In genomic region chr3:150920236-150920635, GRCh38 we compare ENCODE assay signal across 24 cellular contexts. TPM values are rescaled to one million over a fixed set of nuclear protein-coding genes. Genes with fewer than 3 reads are reported as not detected.
DNase-seq lines count a peak whose midpoint lies in the region; ATAC-seq and TF ChIP-seq lines count a peak whose summit lies in the region.
"Had no signal": no experiment of that assay in that cellular context is flagged by ENCODE, and none has a peak within 500 bp of the region (broad histone marks: within the 10 kb centered on the region; RNA-seq: fewer than 3 reads in every experiment).

No MANE protein-coding gene starts in this region.

- TF ChIP-seq CTCF in HFFc6 (IDR thresholded peaks at IDR 0.05) (no peak), choroid plexus epithelial cell (conservative IDR thresholded peaks at IDR 0.05; ENCODE audit: low read depth, low read length) (no peak)

- peak; percentile 26 for DNase-seq in HFFc6
- peak; percentile 10 for DNase-seq in RPMI7951 (ENCODE audit: low read depth)
- DNase-seq in choroid plexus epithelial cell (ENCODE audit: low read depth) = peak; percentile 4
- peak; percentile 1 for DNase-seq in kidney tubule cell (ENCODE audit: low spot score)
- no peak for DNase-seq in D341Med (ENCODE audit: low spot score)
- no peak for DNase-seq in effector memory CD8-positive, alpha-beta T cell
- DNase-seq: C1 segment of cervical spinal cord; CD4-positive, alpha-beta memory T cell; COR-L47; KBM-7; NCI-H1048; NCI-H1417; NCI-H1694; NCI-H2081; NCI-H226; NCI-H510A; NCI-H69; SIG-M5; SW 1271 had no signal

- H3K4me3 ChIP-seq in choroid plexus epithelial cell (ENCODE audit: low read depth, low read length) = no peak overlapping the region
- H3K4me3 ChIP-seq: A549, SK-N-MC had no signal

- no peak overlapping the region for H3K27ac Mint-ChIP-seq in HFFc6
- no peak overlapping the region for H3K27ac Mint-ChIP-seq in effector memory CD8-positive, alpha-beta T cell
- H3K27ac Mint-ChIP-seq: CD4-positive, alpha-beta memory T cell had no signal

- peaks cover 21% of the 10 kb centered on the region; the same call in 1 of the 2 replicates for H3K27me3 Mint-ChIP-seq in HFFc6 (ENCODE audit: insufficient read depth)
- peaks cover 45 to 81% of the 10 kb centered on the region in 2 donors for H3K27me3 Mint-ChIP-seq in effector memory CD8-positive, alpha-beta T cell

- no peak overlapping the region for H3K4me3 Mint-ChIP-seq in HFFc6
- no peak overlapping the region for H3K4me3 Mint-ChIP-seq in effector memory CD8-positive, alpha-beta T cell
- H3K4me3 Mint-ChIP-seq: CD4-positive, alpha-beta memory T cell had no signal

- no peaks in the 10 kb centered on the region for H3K36me3 Mint-ChIP-seq in HFFc6 (ENCODE audit: low read depth)
- no peaks in the 10 kb centered on the region for H3K36me3 Mint-ChIP-seq in effector memory CD8-positive, alpha-beta T cell (ENCODE audit: insufficient read depth)
- H3K36me3 Mint-ChIP-seq: CD4-positive, alpha-beta memory T cell had no signal

- no peaks in the 10 kb centered on the region for H3K9me3 Mint-ChIP-seq in HFFc6
- no peaks in the 10 kb centered on the region for H3K9me3 Mint-ChIP-seq in effector memory CD8-positive, alpha-beta T cell
- H3K9me3 Mint-ChIP-seq: CD4-positive, alpha-beta memory T cell had no signal

- H3K4me1 Mint-ChIP-seq in HFFc6 (ENCODE audit: low read depth) = peaks cover 5% of the 10 kb centered on the region; the same call in 1 of the 2 replicates
- H3K4me1 Mint-ChIP-seq in effector memory CD8-positive, alpha-beta T cell (ENCODE audit: low read depth in 2 of 2) = peaks cover 0 to under 1% of the 10 kb centered on the region in 2 donors

- no peak for ATAC-seq in effector memory CD8-positive, alpha-beta T cell (replicated peaks)
- ATAC-seq in SK-N-SH treated with all-trans-retinoic acid at 6 μM for 48 hours (no peak), esophagus mucosa (no peak)
- ATAC-seq: A549, Panc1 had no signal

TF ChIP-seq in SK-N-SH treated with all-trans-retinoic acid at 6 μM for 48 hours, 23 proteins besides CTCF, POLR2A, EP300 and RAD21:
- TF ChIP-seq PPARA (CRISPR knock-in tag; IDR thresholded peaks at IDR 0.05; ENCODE audit: borderline replicate concordance) (no peak), ZC3H10 (CRISPR knock-in tag; IDR thresholded peaks at IDR 0.05) (no peak), BACH2 (CRISPR knock-in tag; IDR thresholded peaks at IDR 0.05; ENCODE audit: borderline replicate concordance) (no peak)
- TF ChIP-seq, protein P1, sequence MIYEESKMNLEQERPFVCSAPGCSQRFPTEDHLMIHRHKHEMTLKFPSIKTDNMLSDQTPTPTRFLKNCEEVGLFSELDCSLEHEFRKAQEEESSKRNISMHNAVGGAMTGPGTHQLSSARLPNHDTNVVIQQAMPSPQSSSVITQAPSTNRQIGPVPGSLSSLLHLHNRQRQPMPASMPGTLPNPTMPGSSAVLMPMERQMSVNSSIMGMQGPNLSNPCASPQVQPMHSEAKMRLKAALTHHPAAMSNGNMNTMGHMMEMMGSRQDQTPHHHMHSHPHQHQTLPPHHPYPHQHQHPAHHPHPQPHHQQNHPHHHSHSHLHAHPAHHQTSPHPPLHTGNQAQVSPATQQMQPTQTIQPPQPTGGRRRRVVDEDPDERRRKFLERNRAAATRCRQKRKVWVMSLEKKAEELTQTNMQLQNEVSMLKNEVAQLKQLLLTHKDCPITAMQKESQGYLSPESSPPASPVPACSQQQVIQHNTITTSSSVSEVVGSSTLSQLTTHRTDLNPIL (CRISPR knock-in tag; IDR thresholded peaks at IDR 0.05; ENCODE audit: low read depth) = no peak

RNA-seq across cellular contexts. Expression of gene MINDY4B, which starts 15.0 kb away (rescaled TPM):
- total RNA-seq in HFFc6 (2021; fragmentation: NEBNext Ultra II Directional; extraction: Animal tissue kit (Norgen Biotek cat#: 25700)) = not detected
- total RNA-seq in RPMI7951 (2014; rRNA removed; shearing (Covaris generic)) = not detected in 2 replicates
- not detected for total RNA-seq in esophagus mucosa
- total RNA-seq: CD4-positive, alpha-beta memory T cell had no signal

RNA-seq across cellular contexts. Expression of gene CLRN1, which starts 52.3 kb away (rescaled TPM):
- total RNA-seq in HFFc6 (2021; fragmentation: NEBNext Ultra II Directional; extraction: Animal tissue kit (Norgen Biotek cat#: 25700)) = not detected
- not detected in 2 replicates for total RNA-seq in RPMI7951 (2014; rRNA removed; shearing (Covaris generic))
- not detected for total RNA-seq in esophagus mucosa
- total RNA-seq: CD4-positive, alpha-beta memory T cell had no signal

Comparison
In these comparisons a context has a peak if more than half of its experiments do, and no peak if none do; other contexts are left out.
1. DNase-seq: peak in HFFc6 (single experiment), RPMI7951 (single experiment), choroid plexus epithelial cell (single experiment) and kidney tubule cell (single experiment); none in D341Med (single experiment) and effector memory CD8-positive, alpha-beta T cell (0 of 3).